Comparison of ENCODE assay signal across 15 cellular contexts in genomic region chr10:76192694-76193304, GRCh38.
DNase-seq lines count a peak whose midpoint lies in the region; TF ChIP-seq lines count a peak whose summit lies in the region.
"Had no signal": no experiment of that assay in that cellular context is flagged by ENCODE, and none has a peak within 500 bp of the region (broad histone marks: within the 10 kb centered on the region; RNA-seq: fewer than 3 reads in every experiment).

No MANE protein-coding gene starts in this region.

- H3K4me1 ChIP-seq in cardiac muscle cell (ENCODE audit: low read depth) = peaks cover 34% of the 10 kb centered on the region
- peaks cover 0 to 48% of the 10 kb centered on the region in 2 donors for H3K4me1 ChIP-seq in right atrium auricular region
- H3K4me1 ChIP-seq in CD4-positive, alpha-beta memory T cell (ENCODE audit: insufficient read depth, low read length) = no peaks in the 10 kb centered on the region
- H3K4me1 ChIP-seq in trophoblast cell (ENCODE audit: control insufficient read depth in 1 of 2, insufficient read depth in 2 of 2, low read length in 2 of 2) = peaks cover 6 to 16% of the 10 kb centered on the region in 2 experiments
- H3K4me1 ChIP-seq: A549, BLaER1 had no signal

- CTCF ChIA-PET in CD4-positive, alpha-beta memory T cell (lab: Charles Lee; ENCODE audit: partially characterized antibody) = no interaction called here

- peak overlapping the region; percentile 34 to 63 (median 51) for H3K27ac Mint-ChIP-seq in nephron
- H3K27ac Mint-ChIP-seq in CD4-positive, alpha-beta memory T cell = no peak overlapping the region
- H3K27ac Mint-ChIP-seq: CD14-positive monocyte; CD8-positive, alpha-beta T cell; H9; IgD-negative memory B cell had no signal

- no peak overlapping the region for H3K4me3 ChIP-seq in cardiac muscle cell
- H3K4me3 ChIP-seq in right atrium auricular region = no peak overlapping the region
- H3K4me3 ChIP-seq in fibroblast of villous mesenchyme (ENCODE audit: low read depth, low read length) = no peak overlapping the region
- no peak overlapping the region for H3K4me3 ChIP-seq in CD4-positive, alpha-beta memory T cell (ENCODE audit: low read length in 2 of 2)
- H3K4me3 ChIP-seq in trophoblast cell (ENCODE audit: low read depth, low read length) = no peak overlapping the region
- H3K4me3 ChIP-seq: A549, BLaER1 had no signal

- no peak overlapping the region for H3K14ac ChIP-seq in trophoblast cell (ENCODE audit: low read length)

- no peak overlapping the region for H3K9ac ChIP-seq in trophoblast cell (ENCODE audit: low read length)
- H3K9ac ChIP-seq: BLaER1 had no signal

- no peak overlapping the region for H2AFZ ChIP-seq in trophoblast cell (ENCODE audit: insufficient read depth, low read length, poor library complexity)

- no peak overlapping the region for H2BK120ac ChIP-seq in trophoblast cell (ENCODE audit: insufficient read depth, low read length, poor library complexity)

- no peak overlapping the region for H2BK5ac ChIP-seq in trophoblast cell (ENCODE audit: low read depth, low read length, poor library complexity)

- in situ Hi-C loops in GM13977 (cut with MboI; ENCODE audit: low pct_unique_long_range_greater_than_20kb, low sequenced_read_pairs, unreplicated experiment) = no loop called here

- H4K91ac ChIP-seq in trophoblast cell (ENCODE audit: low read depth, low read length) = no peak overlapping the region

- no peak overlapping the region for H3K4ac ChIP-seq in trophoblast cell (ENCODE audit: low read depth, low read length)

- H3K9me3 ChIP-seq in cardiac muscle cell (ENCODE audit: low read depth) = no peaks in the 10 kb centered on the region
- no peaks in the 10 kb centered on the region for H3K9me3 ChIP-seq in right atrium auricular region
- no peaks in the 10 kb centered on the region for H3K9me3 ChIP-seq in CD4-positive, alpha-beta memory T cell (ENCODE audit: control insufficient read depth in 1 of 2, low read length in 2 of 2)
- no peaks in the 10 kb centered on the region for H3K9me3 ChIP-seq in trophoblast cell (ENCODE audit: insufficient read depth, low read depth, low read length)
- H3K9me3 ChIP-seq: A549, BLaER1 had no signal

- no peak overlapping the region for H2BK12ac ChIP-seq in trophoblast cell (ENCODE audit: low read length)

- no peak overlapping the region for H3K18ac ChIP-seq in trophoblast cell (ENCODE audit: low read length)

- H3K27me3 Mint-ChIP-seq in nephron (ENCODE audit: low read depth) = peaks cover 4% of the 10 kb centered on the region
- H3K27me3 Mint-ChIP-seq in CD4-positive, alpha-beta memory T cell = no peaks in the 10 kb centered on the region

- H4K8ac ChIP-seq in trophoblast cell (ENCODE audit: low read depth, low read length) = no peak overlapping the region

- H3K9me3 Mint-ChIP-seq in nephron = no peaks in the 10 kb centered on the region
- peaks cover 0 to 3% (median 0%) of the 10 kb centered on the region in 8 donors for H3K9me3 Mint-ChIP-seq in CD4-positive, alpha-beta memory T cell
- H3K9me3 Mint-ChIP-seq: CD14-positive monocyte; CD8-positive, alpha-beta T cell; H9 had no signal

- no peak overlapping the region for H3K4me2 ChIP-seq in trophoblast cell (ENCODE audit: low read length)
- H3K4me2 ChIP-seq: A549, BLaER1 had no signal

- H2AK5ac ChIP-seq in trophoblast cell (ENCODE audit: low read length) = no peak overlapping the region

- H3K27ac ChIP-seq in cardiac muscle cell (peak overlapping the region; percentile 74), right atrium auricular region (peak overlapping the region in 1 of 2 donors; percentile 62), trophoblast cell (ENCODE audit: low read depth, low read length) (no peak overlapping the region)
- H3K27ac ChIP-seq in CD4-positive, alpha-beta memory T cell (ENCODE audit: low read depth, low read length) = no peak overlapping the region
- H3K27ac ChIP-seq: 22Rv1, A549, BLaER1 had no signal

- intact Hi-C loops in CD4-positive, alpha-beta memory T cell (cut with micrococcal nuclease) = no loop called here

- no peak overlapping the region for H3K23ac ChIP-seq in trophoblast cell (ENCODE audit: low read length)

- H3K79me1 ChIP-seq in trophoblast cell (ENCODE audit: low read length) = peaks cover 3% of the 10 kb centered on the region

- H3K4me3 Mint-ChIP-seq in nephron = no peak overlapping the region
- H3K4me3 Mint-ChIP-seq in CD4-positive, alpha-beta memory T cell = no peak overlapping the region
- H3K4me3 Mint-ChIP-seq: CD14-positive monocyte; CD8-positive, alpha-beta T cell; H9; IgD-negative memory B cell had no signal

- H3K27me3 ChIP-seq in cardiac muscle cell = no peaks in the 10 kb centered on the region
- no peaks in the 10 kb centered on the region for H3K27me3 ChIP-seq in right atrium auricular region
- H3K27me3 ChIP-seq in CD4-positive, alpha-beta memory T cell (ENCODE audit: insufficient read depth, low read length) = no peaks in the 10 kb centered on the region
- H3K27me3 ChIP-seq in trophoblast cell (ENCODE audit: insufficient read depth, low read length) = no peaks in the 10 kb centered on the region
- H3K27me3 ChIP-seq: BLaER1 had no signal

- TF ChIP-seq CTCF in cardiac muscle cell (IDR thresholded peaks at IDR 0.05; ENCODE audit: low read depth, low read length) = no peak
- no peak for TF ChIP-seq CTCF in right atrium auricular region (IDR thresholded peaks at IDR 0.05)
- no peak for TF ChIP-seq CTCF in fibroblast of villous mesenchyme (IDR thresholded peaks at IDR 0.05; ENCODE audit: insufficient read depth, low read depth, low read length)
- no peak for TF ChIP-seq CTCF in nephron (IDR thresholded peaks at IDR 0.05; ENCODE audit: unreplicated experiment in 3 of 3)
- no peak for TF ChIP-seq CTCF in GM13977 (IDR thresholded peaks at IDR 0.05; ENCODE audit: extremely low read depth, insufficient read depth, missing control alignments)

- H3K36me3 ChIP-seq in cardiac muscle cell = no peaks in the 10 kb centered on the region
- H3K36me3 ChIP-seq in right atrium auricular region = no peaks in the 10 kb centered on the region
- no peaks in the 10 kb centered on the region for H3K36me3 ChIP-seq in CD4-positive, alpha-beta memory T cell (ENCODE audit: insufficient read depth, low read length)
- H3K36me3 ChIP-seq in trophoblast cell (ENCODE audit: control insufficient read depth in 1 of 2, insufficient read depth in 2 of 2, low read length in 2 of 2) = no peaks in the 10 kb centered on the region
- H3K36me3 ChIP-seq: BLaER1 had no signal

- no CpG with 5 or more reads among the region's 7 CpGs for WGBS in trophoblast cell (ENCODE audit: extremely low coverage, insufficient coverage, insufficient read length)

- H4K12ac ChIP-seq in trophoblast cell (ENCODE audit: low read depth, low read length) = no peak overlapping the region

- POLR2A ChIA-PET in CD4-positive, alpha-beta memory T cell (lab: Charles Lee; ENCODE audit: partially characterized antibody) = no interaction called here

- H3K79me2 ChIP-seq in trophoblast cell (ENCODE audit: control insufficient read depth, insufficient read depth, low read length, poor library complexity) = no peaks in the 10 kb centered on the region

- H3K4me1 Mint-ChIP-seq in nephron = peaks cover 68% of the 10 kb centered on the region
- H3K4me1 Mint-ChIP-seq in CD4-positive, alpha-beta memory T cell = no peaks in the 10 kb centered on the region
- H3K4me1 Mint-ChIP-seq: IgD-negative memory B cell had no signal

- no peaks in the 10 kb centered on the region for H3K36me3 Mint-ChIP-seq in nephron (ENCODE audit: low read depth)
- no peaks in the 10 kb centered on the region for H3K36me3 Mint-ChIP-seq in CD4-positive, alpha-beta memory T cell
- H3K36me3 Mint-ChIP-seq: CD14-positive monocyte; CD8-positive, alpha-beta T cell; IgD-negative memory B cell had no signal

- DNase-seq in cardiac muscle cell (ENCODE audit: low read depth in 1 of 2, low spot score in 1 of 2) (peak in 1 of 2 donors; percentile 21), right atrium auricular region (ENCODE audit: low spot score) (no peak), fibroblast of villous mesenchyme (ENCODE audit: low read depth) (peak; percentile 48), GM13977 (ENCODE audit: low spot score) (no peak), trophoblast cell (no peak)
- DNase-seq in CD4-positive, alpha-beta memory T cell = no peak
- DNase-seq: CD8-positive, alpha-beta T cell; DMS 273 treated with DMSO at 0.1 percent for 48 hours; H9 had no signal

Comparison
In these comparisons a context has a peak if more than half of its experiments do, and no peak if none do; other contexts are left out.
1. H3K27ac Mint-ChIP-seq: peak in nephron (3 of 3); none in CD4-positive, alpha-beta memory T cell (0 of 7).